In the genomic region with DNA sequence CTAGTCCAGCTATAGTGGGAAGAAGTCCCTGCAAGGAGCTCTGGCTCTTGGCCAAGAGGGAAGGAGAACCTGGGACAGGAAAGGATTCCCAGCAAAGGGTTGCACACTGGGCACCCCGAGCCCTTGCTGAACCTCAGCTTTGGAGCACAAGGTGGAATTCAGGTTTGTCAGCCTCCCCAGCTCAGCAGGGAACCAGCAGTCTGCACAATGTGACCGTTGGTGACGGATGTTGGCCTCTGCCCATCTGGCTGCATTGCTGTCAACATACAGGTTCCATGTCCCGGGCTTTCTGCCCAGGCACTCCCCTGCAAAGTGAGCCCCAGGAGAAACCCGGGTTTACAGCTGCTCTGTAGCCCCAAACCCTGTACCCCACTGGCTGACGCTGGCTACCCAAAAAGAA, we compare ENCODE assay signal across 28 cellular contexts. TPM values are rescaled to one million over a fixed set of nuclear protein-coding genes. Genes with fewer than 3 reads are reported as not detected.
DNase-seq lines count a peak whose midpoint lies in the region; ATAC-seq, FAIRE-seq and TF ChIP-seq lines count a peak whose summit lies in the region.
"Had no signal": no experiment of that assay in that cellular context is flagged by ENCODE, and none has a peak within 500 bp of the region (broad histone marks: within the 10 kb centered on the region; RNA-seq: fewer than 3 reads in every experiment).

No MANE protein-coding gene starts in this region.

- intact Hi-C loops in Right ventricle myocardium inferior (cut with DNase I): no loop called here
- intact Hi-C loops in K562 (cut with micrococcal nuclease): no loop called here
- intact Hi-C loops in left ventricle myocardium superior (cut with micrococcal nuclease): no loop called here
- intact Hi-C loops in transverse colon (cut with DNase I; ENCODE audit: low total_unique reads): no loop called here
- intact Hi-C loops in esophagus muscularis mucosa (cut with DNase I): no loop called here

- DNase-seq in Right ventricle myocardium inferior (ENCODE audit: missing footprints) (peak; percentile 78), right atrium auricular region (ENCODE audit: low spot score) (no peak), K562 (ENCODE audit: extremely low read depth in 1 of 4, low spot score in 3 of 4) (no peak), left ventricle myocardium superior (peak; percentile 75), transverse colon (peak; percentile 35), mucosa of gallbladder (ENCODE audit: low spot score) (no peak), esophagus muscularis mucosa (ENCODE audit: extremely low spot score) (no peak), kidney glomerular epithelial cell (lab: John Stamatoyannopoulos, UW) (no peak)
- DNase-seq: activated naive CD4-positive, alpha-beta T cell treated with anti-CD3 and anti-CD28 coated beads for 36 hours; activated T-cell treated with anti-CD3 and anti-CD28 coated beads, Interleukin-2, amount 50 U/mL, for 72 hours; CD8-positive, alpha-beta T cell; colonic mucosa; DMS153; effector CD8-positive, alpha-beta T cell; foreskin keratinocyte; NCI-H1105; NCI-H2107; NCI-H510A treated with DMSO at 0.1 percent for 48 hours; nucleus accumbens; PC-9; SIG-M5; small intestine had no signal

- H3K27me3 ChIP-seq in right atrium auricular region: no peaks in the 10 kb centered on the region
- peaks cover 48 to 66% of the 10 kb centered on the region in 2 experiments; a peak in 4 of 5 replicates for H3K27me3 ChIP-seq in K562 (ENCODE audit: control insufficient read depth in 2 of 2, insufficient read depth in 2 of 2, low read length in 2 of 2)
- H3K27me3 ChIP-seq in transverse colon: peaks cover 13% of the 10 kb centered on the region
- peaks cover 0 to 28% (median 5%) of the 10 kb centered on the region in 4 donors for H3K27me3 ChIP-seq in esophagus muscularis mucosa

- WGBS in K562 (ENCODE audit: insufficient coverage, low coverage, missing lambda C conversion rate): 2% methylated on average over 6 of the region's 6 CpGs
- 58% methylated on average over 2 of the region's 6 CpGs; no CpG with 5 or more reads in 1 of the 2 donors for WGBS in transverse colon (ENCODE audit: low coverage in 1 of 2), 2 donors
- 70% methylated on average over 4 of the region's 6 CpGs for WGBS in esophagus muscularis mucosa

- no TSS peak for BruUV-seq in K562 (replicated peaks; lab: Mats Ljungman, UMichigan)

- TF ChIP-seq EP300 in K562 (IDR thresholded peaks at IDR 0.05; ENCODE audit: low read length) (no peak), transverse colon (IDR thresholded peaks at IDR 0.05; ENCODE audit: low read depth) (no peak), esophagus muscularis mucosa (IDR thresholded peaks at IDR 0.05) (no peak)

- H3K27ac ChIP-seq in right atrium auricular region (no peak overlapping the region), K562 (ENCODE audit: extremely low read depth, low read depth, low read length) (no peak overlapping the region), transverse colon (no peak overlapping the region), esophagus muscularis mucosa (replicated peaks in 1 of 4) (no peak overlapping the region)
- H3K27ac ChIP-seq: colonic mucosa, foreskin keratinocyte, HL-60, PC-9, tibial nerve had no signal

- CTCF ChIA-PET in K562 (lab: Yijun Ruan, JAX; ENCODE audit: low intra/inter-chr PET ratio): no interaction called here

- peaks cover 10% of the 10 kb centered on the region; the same call in 1 of the 2 replicates for H4K20me1 ChIP-seq in K562 (replicated peaks; ENCODE audit: control insufficient read depth, insufficient read depth, low read length)

- no peak overlapping the region for H3K4me2 ChIP-seq in K562 (ENCODE audit: insufficient read depth, low read length)
- H3K4me2 ChIP-seq: PC-9 had no signal

- in situ Hi-C loops in K562 (cut with MboI) (no loop called here), transverse colon (cut with MboI; ENCODE audit: low pct_ligation_motif_present in 1 of 4, low pct_unique_long_range_greater_than_20kb in 1 of 4, low sequenced_read_pairs in 3 of 4) (no loop called here)

- H3K4me3 ChIP-seq in right atrium auricular region: no peak overlapping the region
- H3K4me3 ChIP-seq in K562: no peak overlapping the region
- H3K4me3 ChIP-seq in transverse colon: no peak overlapping the region
- H3K4me3 ChIP-seq in esophagus muscularis mucosa: no peak overlapping the region
- H3K4me3 ChIP-seq: colonic mucosa, PC-9, tibial nerve had no signal

- peak; percentile 69 for ATAC-seq in Right ventricle myocardium inferior
- ATAC-seq in K562: no peak
- ATAC-seq in left ventricle myocardium superior: peak; percentile 90
- ATAC-seq: activated T-cell treated with anti-CD3 and anti-CD28 coated beads, Interleukin-2, amount 50 U/mL, for 72 hours; CD8-positive, alpha-beta T cell; foreskin keratinocyte; naive thymus-derived CD8-positive, alpha-beta T cell had no signal

- no peaks in the 10 kb centered on the region for H3K79me2 ChIP-seq in K562 (ENCODE audit: control insufficient read depth, insufficient read depth, low read length)

- no peak overlapping the region for H2AFZ ChIP-seq in K562 (ENCODE audit: low read depth, low read length)
- H2AFZ ChIP-seq: PC-9 had no signal

- TF ChIP-seq RAD21 in K562 (CRISPR knock-in tag; conservative IDR thresholded peaks at IDR 0.05 in 1 of 2, IDR thresholded peaks at IDR 0.05 in 1 of 2): no peak

- TF ChIP-seq POLR2A in K562 (conservative IDR thresholded peaks at IDR 0.05) (no peak), transverse colon (IDR thresholded peaks at IDR 0.05) (no peak), esophagus muscularis mucosa (IDR thresholded peaks at IDR 0.05; ENCODE audit: low read depth) (no peak)

- no peaks in the 10 kb centered on the region for H3K9me1 ChIP-seq in K562 (ENCODE audit: control insufficient read depth, insufficient read depth, low read length)

- H3K9me3 ChIP-seq in right atrium auricular region (no peaks in the 10 kb centered on the region), K562 (replicated peaks; ENCODE audit: control insufficient read depth, insufficient read depth, low read depth, low read length) (no peaks in the 10 kb centered on the region), transverse colon (no peaks in the 10 kb centered on the region), esophagus muscularis mucosa (no peaks in the 10 kb centered on the region)
- H3K9me3 ChIP-seq: colonic mucosa, tibial nerve had no signal

- POLR2A ChIA-PET in K562 (lab: Yijun Ruan, JAX): interaction anchor here (0.9 to 2.2 kb wide), 2 partner anchors 11 to 14 kb away, joined by 3 to 7 read pairs; no protein-coding TSS in a partner anchor

- H3K4me1 ChIP-seq in right atrium auricular region (no peaks in the 10 kb centered on the region), K562 (replicated peaks in 1 of 2; ENCODE audit: control insufficient read depth in 2 of 2, insufficient read depth in 2 of 2, low read length in 2 of 2) (peaks cover 9 to 10% of the 10 kb centered on the region in 2 experiments; a peak in 3 of 5 replicates), transverse colon (peaks cover 0 to 5% (median 0%) of the 10 kb centered on the region in 4 donors), esophagus muscularis mucosa (no peaks in the 10 kb centered on the region)
- H3K4me1 ChIP-seq: colonic mucosa, foreskin keratinocyte had no signal

- H3K9ac ChIP-seq in K562 (ENCODE audit: insufficient read depth in 1 of 2, low read depth in 2 of 2, low read length in 2 of 2): no peak overlapping the region

- no peaks in the 10 kb centered on the region for H3K36me3 ChIP-seq in right atrium auricular region
- no peaks in the 10 kb centered on the region for H3K36me3 ChIP-seq in K562 (ENCODE audit: control insufficient read depth, insufficient read depth, low read length)
- no peaks in the 10 kb centered on the region for H3K36me3 ChIP-seq in transverse colon
- H3K36me3 ChIP-seq in esophagus muscularis mucosa: peaks cover 0 to 25% (median 10%) of the 10 kb centered on the region in 4 donors
- H3K36me3 ChIP-seq: colonic mucosa had no signal

- no peak for FAIRE-seq in K562 (lab: Jason Lieb, UNC)
- FAIRE-seq: small intestine had no signal

- no peak for TF ChIP-seq CTCF in right atrium auricular region (IDR thresholded peaks at IDR 0.05)
- no peak for TF ChIP-seq CTCF in K562 (IDR thresholded peaks at IDR 0.05 in 2 of 3, conservative IDR thresholded peaks at IDR 0.05 in 1 of 3; ENCODE audit: insufficient read depth in 2 of 3, low read depth in 1 of 3, low read length in 3 of 3)
- no peak for TF ChIP-seq CTCF in transverse colon (IDR thresholded peaks at IDR 0.05)
- TF ChIP-seq CTCF in esophagus muscularis mucosa (IDR thresholded peaks at IDR 0.05): no peak

RNA-seq across cellular contexts. Expression of a gene that starts 6.7 kb away (rescaled TPM):
- total RNA-seq in Right ventricle myocardium inferior: not detected
- total RNA-seq in right atrium auricular region: not detected
- total RNA-seq in K562 (2011; cell fraction: chromatin; rRNA removed; ENCODE audit: low replicate concordance): not detected in 2 replicates
- not detected in 2 replicates for total RNA-seq in K562 (2011; cell fraction: nucleolus; rRNA removed)
- not detected in 2 replicates for total RNA-seq in K562 (2011; cell fraction: nucleoplasm; rRNA removed)
- total RNA-seq in K562 (2014; rRNA removed): not detected in 2 replicates
- not detected in 2 replicates for total RNA-seq in K562 (2014; rRNA removed; fragmentation: Illumina TruSeq; extraction: Trizol)
- not detected in 2 replicates for total RNA-seq in K562 (2015; rRNA removed; fragmentation: Illumina TruSeq; extraction: Trizol)
- total RNA-seq in K562 (2021): 0.16 TPM in 1 of 2 replicates, not detected in the other
- not detected in 2 replicates for polyA plus RNA-seq in K562 (2011; rRNA removed)
- 0.06 TPM in 1 of 2 replicates, not detected in the other for polyA plus RNA-seq in K562 (2011; cell fraction: cytosol; rRNA removed)
- polyA plus RNA-seq in K562 (2011; cell fraction: nucleus; rRNA removed): not detected in 2 replicates
- not detected in 2 replicates for polyA plus RNA-seq in K562 (2012)
- polyA plus RNA-seq in K562 (2014; fragmentation: Illumina TruSeq; extraction: Trizol): not detected in 2 replicates
- polyA plus RNA-seq in K562 (2014; fragmentation: Nextera tagmentation; extraction: Ambion mirVana): not detected
- polyA plus RNA-seq in K562 (2014; rRNA removed): 0.20 TPM in 1 of 2 replicates, not detected in the other
- not detected in 2 replicates for polyA minus RNA-seq in K562 (2011; rRNA and poly(A)+ RNA removed)
- polyA minus RNA-seq in K562 (2011; cell fraction: cytosol; rRNA and poly(A)+ RNA removed): not detected in 2 replicates
- polyA minus RNA-seq in K562 (2011; cell fraction: nucleus; rRNA and poly(A)+ RNA removed): not detected in 2 replicates
- 0.32 TPM for total RNA-seq in left ventricle myocardium superior
- under 1 TPM in 1 of 4 donors, not detected in 3; 0.48 TPM for total RNA-seq in transverse colon
- not detected for total RNA-seq in mucosa of gallbladder
- under 1 TPM in 2 of 4 donors, not detected in 2; 0.26 to 0.50 TPM for total RNA-seq in esophagus muscularis mucosa
- total RNA-seq: A673; activated naive CD4-positive, alpha-beta T cell treated with anti-CD3 and anti-CD28 coated beads for 36 hours; activated T-cell treated with anti-CD3 and anti-CD28 coated beads, Interleukin-2, amount 50 U/mL, for 72 hours; CD8-positive, alpha-beta T cell; colonic mucosa; epithelial cell of proximal tubule; foreskin keratinocyte; LHCN-M2; naive thymus-derived CD8-positive, alpha-beta T cell; PC-9 had no signal
- polyA plus RNA-seq: foreskin keratinocyte; naive thymus-derived CD8-positive, alpha-beta T cell had no signal

RNA-seq across cellular contexts. Expression of a gene that starts 49.4 kb away (rescaled TPM):
- total RNA-seq in Right ventricle myocardium inferior (35.2 TPM), right atrium auricular region (10 to 100 TPM; 35.9 to 38.6 TPM), K562 (2014; rRNA removed) (32.7 and 38.5 TPM in 2 replicates), K562 (2014; rRNA removed; fragmentation: Illumina TruSeq; extraction: Trizol) (41.0 and 41.1 TPM in 2 replicates), K562 (2015; rRNA removed; fragmentation: Illumina TruSeq; extraction: Trizol) (32.7 and 34.6 TPM in 2 replicates), K562 (2021) (48.6 and 54.3 TPM in 2 replicates), left ventricle myocardium superior (35.2 TPM), transverse colon (100 to 1,000 TPM in 1 of 4 donors, 10 to 100 TPM in 3; 50.0 to 102 (median 62.8) TPM), mucosa of gallbladder (47.8 TPM), esophagus muscularis mucosa (10 to 100 TPM; 37.7 to 44.9 (median 43.8) TPM)
- 156 and 170 TPM in 2 replicates for total RNA-seq in K562 (2011; cell fraction: chromatin; rRNA removed; ENCODE audit: low replicate concordance)
- total RNA-seq in K562 (2011; cell fraction: nucleolus; rRNA removed): 93.8 and 102 TPM in 2 replicates
- 157 and 232 TPM in 2 replicates for total RNA-seq in K562 (2011; cell fraction: nucleoplasm; rRNA removed)
- polyA plus RNA-seq in K562 (2011; rRNA removed) (95.3 and 96.3 TPM in 2 replicates), K562 (2014; fragmentation: Illumina TruSeq; extraction: Trizol) (41.0 and 43.9 TPM in 2 replicates), K562 (2014; fragmentation: Nextera tagmentation; extraction: Ambion mirVana) (10 to 100 TPM; 75.4 to 84.1 TPM), K562 (2014; rRNA removed) (45.2 and 48.9 TPM in 2 replicates)
- polyA plus RNA-seq in K562 (2011; cell fraction: cytosol; rRNA removed): 56.4 and 69.6 TPM in 2 replicates
- polyA plus RNA-seq in K562 (2011; cell fraction: nucleus; rRNA removed): 83.6 and 116 TPM in 2 replicates
- polyA plus RNA-seq in K562 (2012): 35.3 and 36.2 TPM in 2 replicates
- 87.7 and 94.0 TPM in 2 replicates for polyA minus RNA-seq in K562 (2011; rRNA and poly(A)+ RNA removed)
- polyA minus RNA-seq in K562 (2011; cell fraction: cytosol; rRNA and poly(A)+ RNA removed): 21.9 and 32.0 TPM in 2 replicates
- 59.9 and 98.9 TPM in 2 replicates for polyA minus RNA-seq in K562 (2011; cell fraction: nucleus; rRNA and poly(A)+ RNA removed)

Comparison
In these comparisons a context has a peak if more than half of its experiments do, and no peak if none do; other contexts are left out.
1. DNase-seq: peak in Right ventricle myocardium inferior (single experiment), left ventricle myocardium superior (single experiment) and transverse colon (single experiment); none in right atrium auricular region (single experiment), K562 (0 of 4), mucosa of gallbladder (single experiment), esophagus muscularis mucosa (single experiment) and kidney glomerular epithelial cell (single experiment).